In the genomic region with DNA sequence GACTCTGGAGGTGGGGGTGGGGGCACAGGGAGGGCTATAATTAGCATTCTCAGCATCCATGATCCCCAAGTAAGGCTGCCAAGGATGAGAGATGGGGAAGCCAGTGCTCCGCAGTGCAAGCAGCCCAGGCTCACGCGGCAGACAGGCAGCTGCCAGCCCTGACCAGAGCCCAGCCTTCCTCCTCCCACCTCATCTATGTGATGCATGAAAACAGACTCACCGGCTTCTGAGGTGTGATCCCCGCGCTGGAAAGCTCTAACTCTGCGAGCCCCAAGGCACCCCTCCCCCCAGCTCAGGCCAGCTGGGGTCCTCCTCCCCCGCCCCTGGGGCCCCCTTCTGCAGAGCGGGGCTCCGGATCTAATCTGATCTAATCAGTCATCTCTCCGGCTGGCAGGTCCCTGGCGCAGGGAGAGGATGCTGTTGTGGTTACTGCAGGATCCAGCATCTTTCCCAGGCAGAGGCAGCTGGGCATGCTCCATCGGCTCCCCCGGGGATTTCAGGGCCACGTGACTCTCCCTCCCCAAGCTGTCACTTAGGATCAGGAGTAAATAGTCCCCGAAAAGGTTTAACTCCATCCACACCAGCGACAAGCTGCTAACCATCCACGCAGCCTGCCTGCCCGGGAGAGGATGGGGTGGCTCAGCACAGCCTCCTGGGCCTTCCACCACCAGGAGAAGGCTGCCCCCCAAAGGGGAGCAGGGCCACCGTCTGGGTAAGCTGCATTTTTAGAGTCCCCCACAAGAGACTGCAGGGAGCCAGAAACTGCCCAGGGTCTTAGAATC, we compare ENCODE assay signal across 9 cellular contexts. TPM values are rescaled to one million over a fixed set of nuclear protein-coding genes. Genes with fewer than 3 reads are reported as not detected.
DNase-seq lines count a peak whose midpoint lies in the region; ATAC-seq and TF ChIP-seq lines count a peak whose summit lies in the region.
"Had no signal": no experiment of that assay in that cellular context is flagged by ENCODE, and none has a peak within 500 bp of the region (broad histone marks: within the 10 kb centered on the region; RNA-seq: fewer than 3 reads in every experiment).

Gene PLEKHA6 (minus strand): TSS at position 456 of the 782 bp plus-strand sequence. CDS start 86,202 bp downstream, outside the sequence.

- H4K20me1 ChIP-seq in neural cell (ENCODE audit: insufficient read depth): no peaks in the 10 kb centered on the region

- peak within 1 kb of the TSS in 1 of 4 donors; percentile 11 for H3K27ac ChIP-seq in esophagus squamous epithelium
- peak within 1 kb of the TSS; percentile 99 for H3K27ac ChIP-seq in neural cell (ENCODE audit: low read length)
- H3K27ac ChIP-seq in CD8-positive, alpha-beta memory T cell (ENCODE audit: low read depth, low read length): no peak within 1 kb of the TSS
- H3K27ac ChIP-seq: SK-N-MC had no signal

- peak within 1 kb of the TSS; percentile 95 for H3K9ac ChIP-seq in neural cell (ENCODE audit: low read length)

- peaks cover 6 to 7% of the 10 kb centered on the region in 2 donors for H3K27me3 Mint-ChIP-seq in CD8-positive, alpha-beta memory T cell

- no peak for TF ChIP-seq POLR2A in esophagus squamous epithelium (IDR thresholded peaks at IDR 0.05)

- peak; percentile 64 for TF ChIP-seq RAD21 in neural cell (conservative IDR thresholded peaks at IDR 0.05)

- peaks cover 35% of the 10 kb centered on the region for H3K79me2 ChIP-seq in neural cell (replicated peaks; ENCODE audit: insufficient read depth, low read length)

- H3K9me3 ChIP-seq in esophagus squamous epithelium: no peaks in the 10 kb centered on the region
- H3K9me3 ChIP-seq in neural cell (ENCODE audit: low read length): no peaks in the 10 kb centered on the region
- no peaks in the 10 kb centered on the region for H3K9me3 ChIP-seq in CD8-positive, alpha-beta memory T cell (ENCODE audit: low read length)

- DNase-seq in HS-27A (ENCODE audit: low read depth) (peak; percentile 19), OCI-M1 (lab: John Stamatoyannopoulos, UW) (peak; percentile 39), esophagus squamous epithelium (lab: John Stamatoyannopoulos, UW) (no peak), AML-193 (lab: John Stamatoyannopoulos, UW) (no peak)
- DNase-seq in activated effector memory CD4-positive, alpha-beta T cell treated with anti-CD3 and anti-CD28 coated beads, Interleukin-2, amount 50 U/mL, for 16 hours: no peak
- no peak for DNase-seq in CD8-positive, alpha-beta memory T cell

- CTCF ChIA-PET in CD8-positive, alpha-beta memory T cell (lab: Charles Lee): interaction anchor here (6.8 kb wide), 1 partner anchor 198 kb away, joined by 80 read pairs; no protein-coding TSS in a partner anchor

- peak; percentile 76 for TF ChIP-seq EP300 in neural cell (conservative IDR thresholded peaks at IDR 0.05; ENCODE audit: poor library complexity, severe bottlenecking)

- peaks cover 13 to 40% (median 21%) of the 10 kb centered on the region in 3 donors for H3K4me1 ChIP-seq in esophagus squamous epithelium
- peaks cover 10% of the 10 kb centered on the region for H3K4me1 ChIP-seq in CD8-positive, alpha-beta memory T cell (ENCODE audit: insufficient read depth, low read length)

- peaks cover 0 to 21% (median 0%) of the 10 kb centered on the region in 4 donors for H3K27me3 ChIP-seq in esophagus squamous epithelium
- peaks cover 6% of the 10 kb centered on the region for H3K27me3 ChIP-seq in neural cell (ENCODE audit: insufficient read depth, low read depth, low read length)
- H3K27me3 ChIP-seq in CD8-positive, alpha-beta memory T cell (ENCODE audit: insufficient read depth, low read length, poor library complexity, severe bottlenecking): peaks cover 3% of the 10 kb centered on the region

- H3K9me2 ChIP-seq in neural cell (ENCODE audit: insufficient read depth, low read length): no peaks in the 10 kb centered on the region

- POLR2A ChIA-PET in CD8-positive, alpha-beta memory T cell (lab: Charles Lee): no interaction called here

- ATAC-seq in HG02981 (IDR thresholded peaks at IDR 0.05; ENCODE audit: unreplicated experiment): no peak

- peaks cover 4% of the 10 kb centered on the region for H3F3A ChIP-seq in neural cell (ENCODE audit: insufficient read depth, low read length, poor library complexity, severe bottlenecking)

- TF ChIP-seq CTCF in esophagus squamous epithelium (IDR thresholded peaks at IDR 0.05): peak in 3 of 6 experiments; percentile 9 to 23 (median 16)
- peak; percentile 71 for TF ChIP-seq CTCF in neural cell (IDR thresholded peaks at IDR 0.05; ENCODE audit: poor library complexity, severe bottlenecking)

- intact Hi-C loops in esophagus squamous epithelium (cut with DNase I): loop anchor here (5.0 kb wide), 2 partner anchors 102 to 197 kb away; no protein-coding TSS in a partner anchor

- H3K4me3 ChIP-seq in esophagus squamous epithelium (peak within 1 kb of the TSS in 1 of 4 donors; percentile 24), neural cell (ENCODE audit: low read length) (peak within 1 kb of the TSS; percentile 83)
- no peak within 1 kb of the TSS for H3K4me3 ChIP-seq in CD8-positive, alpha-beta memory T cell (ENCODE audit: low read length)
- H3K4me3 ChIP-seq: SK-N-MC had no signal

- no peaks in the 10 kb centered on the region for H3K36me3 ChIP-seq in esophagus squamous epithelium
- no peaks in the 10 kb centered on the region for H3K36me3 ChIP-seq in neural cell (ENCODE audit: insufficient read depth, low read length)
- no peaks in the 10 kb centered on the region for H3K36me3 ChIP-seq in CD8-positive, alpha-beta memory T cell (ENCODE audit: insufficient read depth, low read length)

- peak within 1 kb of the TSS; percentile 35 for H2AFZ ChIP-seq in neural cell (ENCODE audit: low read depth, low read length)

- WGBS in esophagus squamous epithelium, 2 donors: 0 to 11% methylated on average over 4 to 7 of the region's 20 CpGs

- peak within 1 kb of the TSS in 2 of 8 donors; percentile 50 to 70 for H3K27ac Mint-ChIP-seq in CD8-positive, alpha-beta memory T cell

- peaks cover 2 to 8% (median 6%) of the 10 kb centered on the region in 3 donors for H3K4me1 Mint-ChIP-seq in CD8-positive, alpha-beta memory T cell

- no peaks in the 10 kb centered on the region for H3K9me3 Mint-ChIP-seq in CD8-positive, alpha-beta memory T cell

- H3K36me3 Mint-ChIP-seq in CD8-positive, alpha-beta memory T cell: no peaks in the 10 kb centered on the region

- no peak within 1 kb of the TSS for H3K4me3 Mint-ChIP-seq in CD8-positive, alpha-beta memory T cell

- peak within 1 kb of the TSS; percentile 88 for H3K4me2 ChIP-seq in neural cell (ENCODE audit: low read length)

TF ChIP-seq in neural cell, 6 proteins besides CTCF, POLR2A, EP300 and RAD21:
- TF ChIP-seq TAF1 (IDR thresholded peaks at IDR 0.05; ENCODE audit: low read depth) (peak; percentile 77), EZH2 (IDR thresholded peaks at IDR 0.05; ENCODE audit: borderline replicate concordance, insufficient read depth, low read length, poor library complexity, severe bottlenecking) (no peak), MXI1 (conservative IDR thresholded peaks at IDR 0.05; ENCODE audit: poor library complexity, severe bottlenecking) (no peak), SMC3 (conservative IDR thresholded peaks at IDR 0.05; ENCODE audit: poor library complexity) (peak; percentile 59), POLR2AphosphoS5 (IDR thresholded peaks at IDR 0.05) (peak; percentile 84)
- TF ChIP-seq, protein P1, sequence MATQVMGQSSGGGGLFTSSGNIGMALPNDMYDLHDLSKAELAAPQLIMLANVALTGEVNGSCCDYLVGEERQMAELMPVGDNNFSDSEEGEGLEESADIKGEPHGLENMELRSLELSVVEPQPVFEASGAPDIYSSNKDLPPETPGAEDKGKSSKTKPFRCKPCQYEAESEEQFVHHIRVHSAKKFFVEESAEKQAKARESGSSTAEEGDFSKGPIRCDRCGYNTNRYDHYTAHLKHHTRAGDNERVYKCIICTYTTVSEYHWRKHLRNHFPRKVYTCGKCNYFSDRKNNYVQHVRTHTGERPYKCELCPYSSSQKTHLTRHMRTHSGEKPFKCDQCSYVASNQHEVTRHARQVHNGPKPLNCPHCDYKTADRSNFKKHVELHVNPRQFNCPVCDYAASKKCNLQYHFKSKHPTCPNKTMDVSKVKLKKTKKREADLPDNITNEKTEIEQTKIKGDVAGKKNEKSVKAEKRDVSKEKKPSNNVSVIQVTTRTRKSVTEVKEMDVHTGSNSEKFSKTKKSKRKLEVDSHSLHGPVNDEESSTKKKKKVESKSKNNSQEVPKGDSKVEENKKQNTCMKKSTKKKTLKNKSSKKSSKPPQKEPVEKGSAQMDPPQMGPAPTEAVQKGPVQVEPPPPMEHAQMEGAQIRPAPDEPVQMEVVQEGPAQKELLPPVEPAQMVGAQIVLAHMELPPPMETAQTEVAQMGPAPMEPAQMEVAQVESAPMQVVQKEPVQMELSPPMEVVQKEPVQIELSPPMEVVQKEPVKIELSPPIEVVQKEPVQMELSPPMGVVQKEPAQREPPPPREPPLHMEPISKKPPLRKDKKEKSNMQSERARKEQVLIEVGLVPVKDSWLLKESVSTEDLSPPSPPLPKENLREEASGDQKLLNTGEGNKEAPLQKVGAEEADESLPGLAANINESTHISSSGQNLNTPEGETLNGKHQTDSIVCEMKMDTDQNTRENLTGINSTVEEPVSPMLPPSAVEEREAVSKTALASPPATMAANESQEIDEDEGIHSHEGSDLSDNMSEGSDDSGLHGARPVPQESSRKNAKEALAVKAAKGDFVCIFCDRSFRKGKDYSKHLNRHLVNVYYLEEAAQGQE (IDR thresholded peaks at IDR 0.05; ENCODE audit: borderline replicate concordance): peak; percentile 71

RNA-seq across cellular contexts. Expression of gene PLEKHA6, which starts in this region (rescaled TPM):
- 10 to 100 TPM in 3 of 4 donors, 1 to 10 TPM in 1; 7.4 to 40.6 (median 18.3) TPM for total RNA-seq in esophagus squamous epithelium
- polyA plus RNA-seq in neural cell: 22.6 and 25.5 TPM in 2 replicates
- 24.3 and 28.7 TPM in 2 replicates for polyA minus RNA-seq in neural cell
- total RNA-seq in CD8-positive, alpha-beta memory T cell: under 1 TPM; 0.09 to 0.13 TPM
- polyA plus RNA-seq in CD8-positive, alpha-beta memory T cell: not detected

Comparison
In these comparisons a context has a peak if more than half of its experiments do, and no peak if none do; other contexts are left out.
1. RNA of gene PLEKHA6 (total RNA-seq): 7.4 to 40.6 TPM in esophagus squamous epithelium; 0.09 to 0.13 TPM in CD8-positive, alpha-beta memory T cell; every median in the first group is over 4 times any median in the second.
2. RNA of gene PLEKHA6 (polyA plus RNA-seq): 22.6 to 25.5 TPM in neural cell; not detected in CD8-positive, alpha-beta memory T cell (single experiment); every median in the first group is over 10 times any median in the second.
3. DNase-seq: peak in HS-27A (single experiment) and OCI-M1 (single experiment); none in esophagus squamous epithelium (single experiment), AML-193 (0 of 2), activated effector memory CD4-positive, alpha-beta T cell treated with anti-CD3 and anti-CD28 coated beads, Interleukin-2, amount 50 U/mL, for 16 hours (single experiment) and CD8-positive, alpha-beta memory T cell (0 of 5).